ENCODE assay signal across 2 cellular contexts in the genomic region with DNA sequence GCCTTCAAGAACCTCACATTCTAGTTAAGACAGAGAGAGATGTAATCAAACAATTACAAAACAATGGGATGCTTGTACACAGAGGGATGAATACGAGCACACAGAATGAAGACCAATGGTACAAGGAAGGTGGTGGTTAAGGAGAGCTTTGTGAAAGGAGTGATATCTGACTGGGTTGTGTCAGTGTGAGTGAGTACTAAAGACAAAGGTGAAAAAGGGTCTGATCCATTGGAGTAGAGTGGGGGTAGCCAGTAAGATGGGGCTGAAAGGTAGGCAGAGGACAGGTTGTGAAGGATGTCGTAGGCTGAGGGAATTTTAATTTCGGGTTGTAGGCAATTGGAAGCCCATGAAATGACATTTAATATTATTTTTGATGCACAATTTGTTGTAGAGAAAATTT.
TF ChIP-seq lines count a peak whose summit lies in the region.

No MANE protein-coding gene starts in this region.

TF ChIP-seq in GM23338, 12 proteins besides CTCF, POLR2A, EP300 and RAD21 (continued from another document):
- TF ChIP-seq, protein P1, sequence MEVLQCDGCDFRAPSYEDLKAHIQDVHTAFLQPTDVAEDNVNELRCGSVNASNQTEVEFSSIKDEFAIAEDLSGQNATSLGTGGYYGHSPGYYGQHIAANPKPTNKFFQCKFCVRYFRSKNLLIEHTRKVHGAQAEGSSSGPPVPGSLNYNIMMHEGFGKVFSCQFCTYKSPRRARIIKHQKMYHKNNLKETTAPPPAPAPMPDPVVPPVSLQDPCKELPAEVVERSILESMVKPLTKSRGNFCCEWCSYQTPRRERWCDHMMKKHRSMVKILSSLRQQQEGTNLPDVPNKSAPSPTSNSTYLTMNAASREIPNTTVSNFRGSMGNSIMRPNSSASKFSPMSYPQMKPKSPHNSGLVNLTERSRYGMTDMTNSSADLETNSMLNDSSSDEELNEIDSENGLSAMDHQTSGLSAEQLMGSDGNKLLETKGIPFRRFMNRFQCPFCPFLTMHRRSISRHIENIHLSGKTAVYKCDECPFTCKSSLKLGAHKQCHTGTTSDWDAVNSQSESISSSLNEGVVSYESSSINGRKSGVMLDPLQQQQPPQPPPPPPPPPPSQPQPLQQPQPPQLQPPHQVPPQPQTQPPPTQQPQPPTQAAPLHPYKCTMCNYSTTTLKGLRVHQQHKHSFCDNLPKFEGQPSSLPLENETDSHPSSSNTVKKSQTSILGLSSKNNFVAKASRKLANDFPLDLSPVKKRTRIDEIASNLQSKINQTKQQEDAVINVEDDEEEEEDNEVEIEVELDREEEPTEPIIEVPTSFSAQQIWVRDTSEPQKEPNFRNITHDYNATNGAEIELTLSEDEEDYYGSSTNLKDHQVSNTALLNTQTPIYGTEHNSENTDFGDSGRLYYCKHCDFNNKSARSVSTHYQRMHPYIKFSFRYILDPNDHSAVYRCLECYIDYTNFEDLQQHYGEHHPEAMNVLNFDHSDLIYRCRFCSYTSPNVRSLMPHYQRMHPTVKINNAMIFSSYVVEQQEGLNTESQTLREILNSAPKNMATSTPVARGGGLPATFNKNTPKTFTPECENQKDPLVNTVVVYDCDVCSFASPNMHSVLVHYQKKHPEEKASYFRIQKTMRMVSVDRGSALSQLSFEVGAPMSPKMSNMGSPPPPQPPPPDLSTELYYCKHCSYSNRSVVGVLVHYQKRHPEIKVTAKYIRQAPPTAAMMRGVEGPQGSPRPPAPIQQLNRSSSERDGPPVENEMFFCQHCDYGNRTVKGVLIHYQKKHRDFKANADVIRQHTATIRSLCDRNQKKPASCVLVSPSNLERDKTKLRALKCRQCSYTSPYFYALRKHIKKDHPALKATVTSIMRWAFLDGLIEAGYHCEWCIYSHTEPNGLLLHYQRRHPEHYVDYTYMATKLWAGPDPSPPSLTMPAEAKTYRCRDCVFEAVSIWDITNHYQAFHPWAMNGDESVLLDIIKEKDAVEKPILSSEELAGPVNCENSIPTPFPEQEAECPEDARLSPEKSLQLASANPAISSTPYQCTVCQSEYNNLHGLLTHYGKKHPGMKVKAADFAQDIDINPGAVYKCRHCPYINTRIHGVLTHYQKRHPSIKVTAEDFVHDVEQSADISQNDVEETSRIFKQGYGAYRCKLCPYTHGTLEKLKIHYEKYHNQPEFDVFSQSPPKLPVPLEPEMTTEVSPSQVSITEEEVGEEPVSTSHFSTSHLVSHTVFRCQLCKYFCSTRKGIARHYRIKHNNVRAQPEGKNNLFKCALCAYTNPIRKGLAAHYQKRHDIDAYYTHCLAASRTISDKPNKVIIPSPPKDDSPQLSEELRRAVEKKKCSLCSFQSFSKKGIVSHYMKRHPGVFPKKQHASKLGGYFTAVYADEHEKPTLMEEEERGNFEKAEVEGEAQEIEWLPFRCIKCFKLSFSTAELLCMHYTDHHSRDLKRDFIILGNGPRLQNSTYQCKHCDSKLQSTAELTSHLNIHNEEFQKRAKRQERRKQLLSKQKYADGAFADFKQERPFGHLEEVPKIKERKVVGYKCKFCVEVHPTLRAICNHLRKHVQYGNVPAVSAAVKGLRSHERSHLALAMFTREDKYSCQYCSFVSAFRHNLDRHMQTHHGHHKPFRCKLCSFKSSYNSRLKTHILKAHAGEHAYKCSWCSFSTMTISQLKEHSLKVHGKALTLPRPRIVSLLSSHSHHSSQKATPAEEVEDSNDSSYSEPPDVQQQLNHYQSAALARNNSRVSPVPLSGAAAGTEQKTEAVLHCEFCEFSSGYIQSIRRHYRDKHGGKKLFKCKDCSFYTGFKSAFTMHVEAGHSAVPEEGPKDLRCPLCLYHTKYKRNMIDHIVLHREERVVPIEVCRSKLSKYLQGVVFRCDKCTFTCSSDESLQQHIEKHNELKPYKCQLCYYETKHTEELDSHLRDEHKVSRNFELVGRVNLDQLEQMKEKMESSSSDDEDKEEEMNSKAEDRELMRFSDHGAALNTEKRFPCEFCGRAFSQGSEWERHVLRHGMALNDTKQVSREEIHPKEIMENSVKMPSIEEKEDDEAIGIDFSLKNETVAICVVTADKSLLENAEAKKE (CRISPR knock-in tag; IDR thresholded peaks at IDR 0.05): no peak
- TF ChIP-seq CREB1 (CRISPR knock-in tag; IDR thresholded peaks at IDR 0.05; ENCODE audit: low read depth) (no peak), STAT1 (IDR thresholded peaks at IDR 0.05; ENCODE audit: unreplicated experiment) (no peak), NANOG (IDR thresholded peaks at IDR 0.05; ENCODE audit: borderline replicate concordance) (no peak), JUNB (IDR thresholded peaks at IDR 0.05; ENCODE audit: unreplicated experiment) (no peak), EZH2 (IDR thresholded peaks at IDR 0.05; ENCODE audit: low read depth, unreplicated experiment) (no peak), ZNF114 (CRISPR knock-in tag; IDR thresholded peaks at IDR 0.05) (no peak), POLR2AphosphoS5 (IDR thresholded peaks at IDR 0.05; ENCODE audit: low read depth) (no peak)
- TF ChIP-seq, protein P2, sequence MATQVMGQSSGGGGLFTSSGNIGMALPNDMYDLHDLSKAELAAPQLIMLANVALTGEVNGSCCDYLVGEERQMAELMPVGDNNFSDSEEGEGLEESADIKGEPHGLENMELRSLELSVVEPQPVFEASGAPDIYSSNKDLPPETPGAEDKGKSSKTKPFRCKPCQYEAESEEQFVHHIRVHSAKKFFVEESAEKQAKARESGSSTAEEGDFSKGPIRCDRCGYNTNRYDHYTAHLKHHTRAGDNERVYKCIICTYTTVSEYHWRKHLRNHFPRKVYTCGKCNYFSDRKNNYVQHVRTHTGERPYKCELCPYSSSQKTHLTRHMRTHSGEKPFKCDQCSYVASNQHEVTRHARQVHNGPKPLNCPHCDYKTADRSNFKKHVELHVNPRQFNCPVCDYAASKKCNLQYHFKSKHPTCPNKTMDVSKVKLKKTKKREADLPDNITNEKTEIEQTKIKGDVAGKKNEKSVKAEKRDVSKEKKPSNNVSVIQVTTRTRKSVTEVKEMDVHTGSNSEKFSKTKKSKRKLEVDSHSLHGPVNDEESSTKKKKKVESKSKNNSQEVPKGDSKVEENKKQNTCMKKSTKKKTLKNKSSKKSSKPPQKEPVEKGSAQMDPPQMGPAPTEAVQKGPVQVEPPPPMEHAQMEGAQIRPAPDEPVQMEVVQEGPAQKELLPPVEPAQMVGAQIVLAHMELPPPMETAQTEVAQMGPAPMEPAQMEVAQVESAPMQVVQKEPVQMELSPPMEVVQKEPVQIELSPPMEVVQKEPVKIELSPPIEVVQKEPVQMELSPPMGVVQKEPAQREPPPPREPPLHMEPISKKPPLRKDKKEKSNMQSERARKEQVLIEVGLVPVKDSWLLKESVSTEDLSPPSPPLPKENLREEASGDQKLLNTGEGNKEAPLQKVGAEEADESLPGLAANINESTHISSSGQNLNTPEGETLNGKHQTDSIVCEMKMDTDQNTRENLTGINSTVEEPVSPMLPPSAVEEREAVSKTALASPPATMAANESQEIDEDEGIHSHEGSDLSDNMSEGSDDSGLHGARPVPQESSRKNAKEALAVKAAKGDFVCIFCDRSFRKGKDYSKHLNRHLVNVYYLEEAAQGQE (IDR thresholded peaks at IDR 0.05; ENCODE audit: unreplicated experiment): no peak

TF ChIP-seq in WTC11, 78 proteins besides CTCF, POLR2A, EP300 and RAD21:
- TF ChIP-seq, protein P3, sequence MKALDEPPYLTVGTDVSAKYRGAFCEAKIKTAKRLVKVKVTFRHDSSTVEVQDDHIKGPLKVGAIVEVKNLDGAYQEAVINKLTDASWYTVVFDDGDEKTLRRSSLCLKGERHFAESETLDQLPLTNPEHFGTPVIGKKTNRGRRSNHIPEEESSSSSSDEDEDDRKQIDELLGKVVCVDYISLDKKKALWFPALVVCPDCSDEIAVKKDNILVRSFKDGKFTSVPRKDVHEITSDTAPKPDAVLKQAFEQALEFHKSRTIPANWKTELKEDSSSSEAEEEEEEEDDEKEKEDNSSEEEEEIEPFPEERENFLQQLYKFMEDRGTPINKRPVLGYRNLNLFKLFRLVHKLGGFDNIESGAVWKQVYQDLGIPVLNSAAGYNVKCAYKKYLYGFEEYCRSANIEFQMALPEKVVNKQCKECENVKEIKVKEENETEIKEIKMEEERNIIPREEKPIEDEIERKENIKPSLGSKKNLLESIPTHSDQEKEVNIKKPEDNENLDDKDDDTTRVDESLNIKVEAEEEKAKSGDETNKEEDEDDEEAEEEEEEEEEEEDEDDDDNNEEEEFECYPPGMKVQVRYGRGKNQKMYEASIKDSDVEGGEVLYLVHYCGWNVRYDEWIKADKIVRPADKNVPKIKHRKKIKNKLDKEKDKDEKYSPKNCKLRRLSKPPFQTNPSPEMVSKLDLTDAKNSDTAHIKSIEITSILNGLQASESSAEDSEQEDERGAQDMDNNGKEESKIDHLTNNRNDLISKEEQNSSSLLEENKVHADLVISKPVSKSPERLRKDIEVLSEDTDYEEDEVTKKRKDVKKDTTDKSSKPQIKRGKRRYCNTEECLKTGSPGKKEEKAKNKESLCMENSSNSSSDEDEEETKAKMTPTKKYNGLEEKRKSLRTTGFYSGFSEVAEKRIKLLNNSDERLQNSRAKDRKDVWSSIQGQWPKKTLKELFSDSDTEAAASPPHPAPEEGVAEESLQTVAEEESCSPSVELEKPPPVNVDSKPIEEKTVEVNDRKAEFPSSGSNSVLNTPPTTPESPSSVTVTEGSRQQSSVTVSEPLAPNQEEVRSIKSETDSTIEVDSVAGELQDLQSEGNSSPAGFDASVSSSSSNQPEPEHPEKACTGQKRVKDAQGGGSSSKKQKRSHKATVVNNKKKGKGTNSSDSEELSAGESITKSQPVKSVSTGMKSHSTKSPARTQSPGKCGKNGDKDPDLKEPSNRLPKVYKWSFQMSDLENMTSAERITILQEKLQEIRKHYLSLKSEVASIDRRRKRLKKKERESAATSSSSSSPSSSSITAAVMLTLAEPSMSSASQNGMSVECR (CRISPR knock-in tag; IDR thresholded peaks at IDR 0.05; ENCODE audit: borderline replicate concordance): no peak
- TF ChIP-seq SP1 (CRISPR knock-in tag; conservative IDR thresholded peaks at IDR 0.05): no peak
- TF ChIP-seq, protein P4, sequence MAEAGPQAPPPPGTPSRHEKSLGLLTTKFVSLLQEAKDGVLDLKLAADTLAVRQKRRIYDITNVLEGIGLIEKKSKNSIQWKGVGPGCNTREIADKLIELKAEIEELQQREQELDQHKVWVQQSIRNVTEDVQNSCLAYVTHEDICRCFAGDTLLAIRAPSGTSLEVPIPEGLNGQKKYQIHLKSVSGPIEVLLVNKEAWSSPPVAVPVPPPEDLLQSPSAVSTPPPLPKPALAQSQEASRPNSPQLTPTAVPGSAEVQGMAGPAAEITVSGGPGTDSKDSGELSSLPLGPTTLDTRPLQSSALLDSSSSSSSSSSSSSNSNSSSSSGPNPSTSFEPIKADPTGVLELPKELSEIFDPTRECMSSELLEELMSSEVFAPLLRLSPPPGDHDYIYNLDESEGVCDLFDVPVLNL (CRISPR knock-in tag; IDR thresholded peaks at IDR 0.05; ENCODE audit: borderline replicate concordance, low read depth): no peak
- TF ChIP-seq NFE2L1 (CRISPR knock-in tag; IDR thresholded peaks at IDR 0.05): no peak
